Comparison of ENCODE assay signal across 2 cellular contexts in the genomic region with DNA sequence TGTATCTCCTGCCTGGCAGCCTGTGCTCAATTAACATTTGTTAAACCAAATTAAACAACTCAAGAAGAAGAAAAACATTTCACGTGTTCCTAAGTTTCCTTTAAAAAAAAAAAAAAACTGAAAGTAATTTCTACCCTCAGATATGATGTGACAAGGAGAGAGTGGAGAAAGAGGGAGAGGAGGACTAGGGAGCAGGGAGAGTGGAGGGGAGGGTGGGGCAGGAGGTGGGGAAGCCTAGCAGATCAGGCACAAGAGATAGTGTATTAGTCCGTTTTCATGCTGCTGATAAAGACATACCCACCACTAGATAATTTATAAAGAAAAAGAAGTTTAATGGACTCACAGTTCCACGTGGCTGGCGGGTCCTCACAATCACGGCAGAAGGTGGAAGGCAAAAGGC.
TF ChIP-seq lines count a peak whose summit lies in the region.

No MANE protein-coding gene starts in this region.

TF ChIP-seq in HEK293, 187 proteins besides CTCF, POLR2A, EP300 and RAD21:
- TF ChIP-seq, protein P1, sequence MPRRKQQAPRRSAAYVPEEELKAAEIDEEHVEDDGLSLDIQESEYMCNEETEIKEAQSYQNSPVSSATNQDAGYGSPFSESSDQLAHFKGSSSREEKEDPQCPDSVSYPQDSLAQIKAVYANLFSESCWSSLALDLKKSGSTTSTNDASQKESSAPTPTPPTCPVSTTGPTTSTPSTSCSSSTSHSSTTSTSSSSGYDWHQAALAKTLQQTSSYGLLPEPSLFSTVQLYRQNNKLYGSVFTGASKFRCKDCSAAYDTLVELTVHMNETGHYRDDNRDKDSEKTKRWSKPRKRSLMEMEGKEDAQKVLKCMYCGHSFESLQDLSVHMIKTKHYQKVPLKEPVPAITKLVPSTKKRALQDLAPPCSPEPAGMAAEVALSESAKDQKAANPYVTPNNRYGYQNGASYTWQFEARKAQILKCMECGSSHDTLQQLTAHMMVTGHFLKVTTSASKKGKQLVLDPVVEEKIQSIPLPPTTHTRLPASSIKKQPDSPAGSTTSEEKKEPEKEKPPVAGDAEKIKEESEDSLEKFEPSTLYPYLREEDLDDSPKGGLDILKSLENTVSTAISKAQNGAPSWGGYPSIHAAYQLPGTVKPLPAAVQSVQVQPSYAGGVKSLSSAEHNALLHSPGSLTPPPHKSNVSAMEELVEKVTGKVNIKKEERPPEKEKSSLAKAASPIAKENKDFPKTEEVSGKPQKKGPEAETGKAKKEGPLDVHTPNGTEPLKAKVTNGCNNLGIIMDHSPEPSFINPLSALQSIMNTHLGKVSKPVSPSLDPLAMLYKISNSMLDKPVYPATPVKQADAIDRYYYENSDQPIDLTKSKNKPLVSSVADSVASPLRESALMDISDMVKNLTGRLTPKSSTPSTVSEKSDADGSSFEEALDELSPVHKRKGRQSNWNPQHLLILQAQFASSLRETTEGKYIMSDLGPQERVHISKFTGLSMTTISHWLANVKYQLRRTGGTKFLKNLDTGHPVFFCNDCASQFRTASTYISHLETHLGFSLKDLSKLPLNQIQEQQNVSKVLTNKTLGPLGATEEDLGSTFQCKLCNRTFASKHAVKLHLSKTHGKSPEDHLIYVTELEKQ (tag by site-specific recombination; IDR thresholded peaks at IDR 0.05; ENCODE audit: borderline replicate concordance) = no peak
- TF ChIP-seq ZNF701 (tag by site-specific recombination; IDR thresholded peaks at IDR 0.05) (no peak), ZNF670 (tag by site-specific recombination; IDR thresholded peaks at IDR 0.05; ENCODE audit: low read depth) (no peak), PRDM1 (tag by site-specific recombination; IDR thresholded peaks at IDR 0.05) (0 out of 2 replicates have a peak, but pooled peaks have one; percentile 7)

TF ChIP-seq in K562, 482 proteins besides CTCF, POLR2A, EP300 and RAD21 (continued from another document):
- peak; percentile 69; the same call in 1 of the 2 replicates for TF ChIP-seq ZNF263 (CRISPR knock-in tag; IDR thresholded peaks at IDR 0.05; ENCODE audit: borderline replicate concordance)
